ENCODE assay signal across 8 cellular contexts in genomic region chr13:48506092-48506701, GRCh38. TPM values are rescaled to one million over a fixed set of nuclear protein-coding genes. Genes with fewer than 3 reads are reported as not detected.
DNase-seq lines count a peak whose midpoint lies in the region; ATAC-seq, FAIRE-seq and TF ChIP-seq lines count a peak whose summit lies in the region.

No MANE protein-coding gene starts in this region.

- H3K36me3 Mint-ChIP-seq in GM23338 (ENCODE audit: low read depth) (no peaks in the 10 kb centered on the region), type B pancreatic cell (peaks cover 12% of the 10 kb centered on the region)

- CTCF ChIA-PET in OCI-LY7 (lab: Charles Lee; ENCODE audit: unreplicated experiment) = interaction anchor here (1.9 kb wide), 1 partner anchor 26 kb away, joined by 4 read pairs; the partner anchor contains the start of gene RCBTB2

- no TSS peak for BruUV-seq in OCI-LY7 (replicated peaks; lab: Mats Ljungman, UMichigan)

- H3K9me3 ChIP-seq in DND-41 (ENCODE audit: insufficient read depth, low read length, severe bottlenecking) (no peaks in the 10 kb centered on the region), OCI-LY7 (ENCODE audit: low read length) (no peaks in the 10 kb centered on the region), kidney (ENCODE audit: control insufficient read depth in 1 of 2, low read length in 2 of 2) (no peaks in the 10 kb centered on the region)

- POLR2A ChIA-PET in OCI-LY7 (lab: Charles Lee) = interaction anchor here (0.9 to 1.9 kb wide), 5 partner anchors 11 to 407 kb away, joined by 3 to 7 read pairs (median 5); partner anchors contain the start of gene RCBTB2

- no peaks in the 10 kb centered on the region for H3K9me3 Mint-ChIP-seq in GM23338
- H3K9me3 Mint-ChIP-seq in type B pancreatic cell = no peaks in the 10 kb centered on the region

- peak; percentile 18 for ATAC-seq in DND-41 (ENCODE audit: insufficient read depth, low read depth)
- ATAC-seq in GM23338 = no peak

- no peak overlapping the region for H2AFZ ChIP-seq in DND-41 (ENCODE audit: low read depth, low read length)
- no peak overlapping the region for H2AFZ ChIP-seq in GM23338
- no peak overlapping the region for H2AFZ ChIP-seq in OCI-LY7 (ENCODE audit: low read length)

- H3K79me2 ChIP-seq in DND-41 (ENCODE audit: insufficient read depth, low read length) (no peaks in the 10 kb centered on the region), GM23338 (replicated peaks; ENCODE audit: insufficient read depth) (no peaks in the 10 kb centered on the region), OCI-LY7 (ENCODE audit: insufficient read depth, low read depth, low read length) (no peaks in the 10 kb centered on the region)

- TF ChIP-seq CTCF in DND-41 (IDR thresholded peaks at IDR 0.05; ENCODE audit: borderline replicate concordance, extremely low read depth, low read length, poor library complexity, severe bottlenecking) (no peak), GM23338 (conservative IDR thresholded peaks at IDR 0.05; ENCODE audit: low read depth in 2 of 2) (no peak), OCI-LY7 (conservative IDR thresholded peaks at IDR 0.05; ENCODE audit: low read length) (no peak), kidney (IDR thresholded peaks at IDR 0.05; ENCODE audit: borderline replicate concordance, extremely low read depth, insufficient read depth) (no peak), type B pancreatic cell (conservative IDR thresholded peaks at IDR 0.05) (no peak)

- no peak overlapping the region for H3K4me3 Mint-ChIP-seq in GM23338
- no peak overlapping the region for H3K4me3 Mint-ChIP-seq in type B pancreatic cell

- H3K4me3 ChIP-seq in DND-41 (ENCODE audit: low read depth in 1 of 2, low read length in 2 of 2) (peak overlapping the region in 1 of 2 experiments; percentile 40; a peak in 2 of 4 replicates), GM23338 (no peak overlapping the region), OCI-LY7 (ENCODE audit: low read depth, low read length, poor library complexity, severe bottlenecking) (peak overlapping the region; percentile 46), kidney (ENCODE audit: low read length in 2 of 2) (no peak overlapping the region)

- H3K9ac ChIP-seq in DND-41 (ENCODE audit: low read depth, low read length) = peak overlapping the region; percentile 45
- no peak overlapping the region for H3K9ac ChIP-seq in kidney (ENCODE audit: low read length in 2 of 2)

- H3K4me1 ChIP-seq in DND-41 (ENCODE audit: insufficient read depth, low read length) = peaks cover 70% of the 10 kb centered on the region
- 0 out of 2 replicates have a peak, but pooled peaks cover 6% of the 10 kb centered on the region for H3K4me1 ChIP-seq in GM23338 (ENCODE audit: insufficient read depth)
- peaks cover 48% of the 10 kb centered on the region for H3K4me1 ChIP-seq in OCI-LY7 (ENCODE audit: insufficient read depth, low read length, poor library complexity, severe bottlenecking)
- peaks cover 0 to 4% of the 10 kb centered on the region in 2 donors for H3K4me1 ChIP-seq in kidney (ENCODE audit: control insufficient read depth in 1 of 2, insufficient read depth in 1 of 2, low read depth in 1 of 2, low read length in 2 of 2)

- H3K36me3 ChIP-seq in DND-41 (ENCODE audit: insufficient read depth, low read length) (peaks cover 4% of the 10 kb centered on the region), GM23338 (ENCODE audit: insufficient read depth) (0 out of 2 replicates have a peak, but pooled peaks cover 3% of the 10 kb centered on the region), OCI-LY7 (ENCODE audit: insufficient read depth, low read length) (no peaks in the 10 kb centered on the region), kidney (ENCODE audit: control insufficient read depth in 1 of 2, insufficient read depth in 2 of 2, low read length in 2 of 2) (peaks cover 0 to 5% of the 10 kb centered on the region in 2 donors)

- intact Hi-C loops in OCI-LY7 (cut with micrococcal nuclease; ENCODE audit: unreplicated experiment) = no loop called here
- intact Hi-C loops in kidney (cut with DNase I) = no loop called here

- peaks cover 11% of the 10 kb centered on the region; the same call in 2 of the 3 replicates for H3K4me1 Mint-ChIP-seq in GM23338
- peaks cover 3% of the 10 kb centered on the region for H3K4me1 Mint-ChIP-seq in type B pancreatic cell (ENCODE audit: unreplicated experiment)

- peak; percentile 49 for DNase-seq in DND-41
- DNase-seq in GM23338 (ENCODE audit: low spot score) = no peak
- DNase-seq in OCI-LY7 (ENCODE audit: low spot score) = no peak
- no peak for DNase-seq in kidney
- no peak for DNase-seq in HuH-7.5 (ENCODE audit: low spot score)
- no peak for DNase-seq in NCI-H2171 treated with DMSO at 0.1 percent for 48 hours (lab: John Stamatoyannopoulos, UW)
- DNase-seq in type B pancreatic cell (ENCODE audit: extremely low spot score, unreplicated experiment) = no peak
- DNase-seq in CD1c-positive myeloid dendritic cell (ENCODE audit: extremely low spot score) = no peak

- no peaks in the 10 kb centered on the region for H3F3A ChIP-seq in GM23338 (replicated peaks; ENCODE audit: low read depth)

- no peaks in the 10 kb centered on the region for H3K9me2 ChIP-seq in GM23338 (ENCODE audit: insufficient read depth)
- no peaks in the 10 kb centered on the region for H3K9me2 ChIP-seq in OCI-LY7 (ENCODE audit: insufficient read depth, low read length)

- H3K27ac ChIP-seq in DND-41 (ENCODE audit: low read length) (peak overlapping the region; percentile 97), GM23338 (ENCODE audit: low read depth) (0 out of 2 replicates have a peak overlapping the region, but pooled peaks have one; percentile 10), OCI-LY7 (ENCODE audit: low read depth, low read length, poor library complexity, severe bottlenecking) (peak overlapping the region; percentile 20), kidney (ENCODE audit: low read depth in 2 of 2, low read length in 2 of 2) (peak overlapping the region; percentile 45 to 71)

- H3K27me3 ChIP-seq in DND-41 (ENCODE audit: insufficient read depth, low read length, poor library complexity) (no peaks in the 10 kb centered on the region), GM23338 (ENCODE audit: insufficient read depth) (no peaks in the 10 kb centered on the region)

- peak overlapping the region; percentile 93 for H3K27ac Mint-ChIP-seq in GM23338
- no peak overlapping the region for H3K27ac Mint-ChIP-seq in type B pancreatic cell

- H3K27me3 Mint-ChIP-seq in GM23338 (ENCODE audit: insufficient read depth, low read depth, poor library complexity) = peaks cover 5% of the 10 kb centered on the region
- H3K27me3 Mint-ChIP-seq in type B pancreatic cell = no peaks in the 10 kb centered on the region

- H4K20me1 ChIP-seq in DND-41 (ENCODE audit: insufficient read depth, low read length) = no peaks in the 10 kb centered on the region
- H4K20me1 ChIP-seq in GM23338 (replicated peaks; ENCODE audit: insufficient read depth) = no peaks in the 10 kb centered on the region
- peaks cover 5% of the 10 kb centered on the region; the same call in 1 of the 2 replicates for H4K20me1 ChIP-seq in OCI-LY7 (ENCODE audit: insufficient read depth, low read length)

- no peak for FAIRE-seq in kidney (lab: Jason Lieb, UNC)

- peak overlapping the region; percentile 61 for H3K4me2 ChIP-seq in DND-41 (ENCODE audit: insufficient read depth, low read length)
- H3K4me2 ChIP-seq in GM23338 = no peak overlapping the region
- peak overlapping the region; percentile 87 for H3K4me2 ChIP-seq in OCI-LY7 (ENCODE audit: low read length)

TF ChIP-seq in GM23338, 12 proteins besides CTCF, POLR2A, EP300 and RAD21 (continues in another document):
- TF ChIP-seq CREB1 (CRISPR knock-in tag; IDR thresholded peaks at IDR 0.05; ENCODE audit: low read depth) (no peak), JUNB (IDR thresholded peaks at IDR 0.05; ENCODE audit: unreplicated experiment) (no peak), NANOG (IDR thresholded peaks at IDR 0.05; ENCODE audit: borderline replicate concordance) (no peak), ZNF114 (CRISPR knock-in tag; IDR thresholded peaks at IDR 0.05) (no peak), ETS1 (IDR thresholded peaks at IDR 0.05) (no peak), EZH2phosphoT487 (IDR thresholded peaks at IDR 0.05; ENCODE audit: unreplicated experiment) (no peak), STAT1 (IDR thresholded peaks at IDR 0.05; ENCODE audit: unreplicated experiment) (no peak), EZH2 (IDR thresholded peaks at IDR 0.05; ENCODE audit: low read depth, unreplicated experiment) (no peak), POLR2AphosphoS5 (IDR thresholded peaks at IDR 0.05; ENCODE audit: low read depth) (no peak)

RNA-seq across cellular contexts. Expression of gene RCBTB2, which starts 26.7 kb away (rescaled TPM):
- total RNA-seq in GM23338 (2014; rRNA removed; shearing (Covaris generic)) = 15.3 and 20.8 TPM in 2 replicates
- 8.1 TPM in 2 replicates for polyA plus RNA-seq in GM23338 (2016; fragmentation: Nextera tagmentation; extraction: Ambion mirVana)
- 4.4 and 9.0 TPM in 2 replicates for total RNA-seq in OCI-LY7 (2014; rRNA removed; shearing (Covaris generic))
- total RNA-seq in OCI-LY7 (2022) = 7.2 and 7.3 TPM in 2 replicates
- total RNA-seq in kidney = 19.6 TPM
- polyA plus RNA-seq in kidney (ENCODE audit: insufficient read depth, low read depth, low replicate concordance) = 17.0 TPM
- 2.6 and 21.5 TPM in 2 replicates for total RNA-seq in type B pancreatic cell (ENCODE audit: low replicate concordance)

Comparison
In these comparisons a context has a peak if more than half of its experiments do, and no peak if none do; other contexts are left out.
1. H3K27ac ChIP-seq: peak in every context shown above with its lines; median percentile 97 in DND-41; 58 in kidney; 20 in OCI-LY7; 10 in GM23338.